31 cellular contexts compared by ENCODE assay signal in genomic region chr2:220704810-220705209, GRCh38.
"Had no signal": no experiment of that assay in that cellular context is flagged by ENCODE, and none has a peak within 500 bp of the region (broad histone marks: within the 10 kb centered on the region; RNA-seq: fewer than 3 reads in every experiment).

No MANE protein-coding gene starts in this region.

- H3K27ac ChIP-seq: adrenal gland, ascending aorta, body of pancreas, brain microvascular endothelial cell, breast epithelium, cardiac muscle cell had no signal

- DNase-seq: activated effector memory CD4-positive, alpha-beta T cell treated with anti-CD3 and anti-CD28 coated beads, Interleukin-2, amount 50 U/mL, for 16 hours; activated effector memory CD4-positive, alpha-beta T cell treated with Interleukin-2 at 50 U/mL for 16 hours; activated gamma-delta T cell; activated gamma-delta T cell treated with Interleukin-2 at 50 U/mL for 16 hours; activated naive CD4-positive, alpha-beta T cell; activated naive CD4-positive, alpha-beta T cell treated with anti-CD3 and anti-CD28 coated beads for 36 hours; activated naive CD4-positive, alpha-beta T cell treated with anti-CD3 and anti-CD28 coated beads, Interleukin-2, amount 10 ng/mL, durations not matched to agents 7 days and 5 days; activated naive CD4-positive, alpha-beta T cell treated with anti-CD3 and anti-CD28 coated beads, Interleukin-2, amount 50 U/mL, for 16 hours; activated naive CD4-positive, alpha-beta T cell treated with Interleukin-2 at 50 U/mL for 16 hours; activated naive CD8-positive, alpha-beta T cell treated with anti-CD3 and anti-CD28 coated beads for 36 hours; activated naive CD8-positive, alpha-beta T cell treated with anti-CD3 and anti-CD28 coated beads, Interleukin-2, amount 10 ng/mL, durations not matched to agents 7 days and 5 days; activated naive CD8-positive, alpha-beta T cell treated with anti-CD3 and anti-CD28 coated beads, Interleukin-2, amount 50 U/mL, for 24 hours; activated T-cell treated with anti-CD3 and anti-CD28 coated beads, Interleukin-2, amount 50 U/mL, for 24 hours; activated T-cell treated with anti-CD3 and anti-CD28 coated beads, Interleukin-2, amount 50 U/mL, for 4 hours; activated T-cell treated with anti-CD3 and anti-CD28 coated beads, Interleukin-2, amount 50 U/mL, for 48 hours; activated T-cell treated with anti-CD3 and anti-CD28 coated beads, Interleukin-2, amount 50 U/mL, for 72 hours; adrenal gland; amniotic stem cell; amygdala; anterior cingulate cortex; aorta; body of pancreas; brain microvascular endothelial cell; caudate nucleus; central memory CD4-positive, alpha-beta T cell; cerebellar nuclear complex had no signal

- H3K9me3 ChIP-seq: adrenal gland, ascending aorta had no signal

- H3K4me1 ChIP-seq: adrenal gland, ascending aorta, body of pancreas, breast epithelium had no signal

- H3K27me3 ChIP-seq: adrenal gland, ascending aorta, body of pancreas, brain microvascular endothelial cell, breast epithelium, cardiac muscle cell had no signal

- H3K4me3 ChIP-seq: adrenal gland, ascending aorta, body of pancreas, breast epithelium, cardiac muscle cell had no signal

- ATAC-seq: activated naive CD4-positive, alpha-beta T cell treated with anti-CD3 and anti-CD28 coated beads, Interleukin-2, amount 50 U/mL, for 72 hours; activated naive CD8-positive, alpha-beta T cell treated with anti-CD3 and anti-CD28 coated beads, Interleukin-2, amount 50 U/mL, for 24 hours; activated T-cell treated with anti-CD3 and anti-CD28 coated beads, Interleukin-2, amount 50 U/mL, for 4 hours; activated T-cell treated with anti-CD3 and anti-CD28 coated beads, Interleukin-2, amount 50 U/mL, for 72 hours; activated T-helper 17 cell treated with anti-CD3 and anti-CD28 coated beads, Interleukin-2, amount 50 U/mL, for 72 hours; body of pancreas had no signal

- H3K36me3 ChIP-seq: adrenal gland, ascending aorta, brain microvascular endothelial cell, breast epithelium, cardiac muscle cell had no signal
